1 cellular context compared by ENCODE assay signal in genomic region chr3:10249833-10250232, GRCh38.
TF ChIP-seq lines count a peak whose summit lies in the region.

No MANE protein-coding gene starts in this region.

TF ChIP-seq in endothelial cell of umbilical vein, 7 proteins besides CTCF, POLR2A, EP300 and RAD21 (continued from another document):
- no peak for TF ChIP-seq EZH2 (IDR thresholded peaks at IDR 0.05; ENCODE audit: borderline replicate concordance, low read depth, low read length, severe bottlenecking)
